8 cellular contexts compared by ENCODE assay signal in genomic region chr15:54082836-54083492, GRCh38.
DNase-seq lines count a peak whose midpoint lies in the region; ATAC-seq and TF ChIP-seq lines count a peak whose summit lies in the region.

No MANE protein-coding gene starts in this region.

- H3K4me2 ChIP-seq in GM23248 (ENCODE audit: unreplicated experiment), result no peak overlapping the region

- no peaks in the 10 kb centered on the region for H4K20me1 ChIP-seq in GM23248 (ENCODE audit: insufficient read depth)

- in situ Hi-C loops in GM23248 (cut with MboI) (no loop called here), SK-MEL-5 (cut with HindIII; ENCODE audit: low pct_unique_long_range_greater_than_20kb, low sequenced_read_pairs) (no loop called here)

- no peak overlapping the region for H3K27ac Mint-ChIP-seq in Calu3 (ENCODE audit: unreplicated experiment)

- DNase-seq in Calu3 (peak; percentile 20), GM23248 (peak; percentile 10), SK-MEL-5 (ENCODE audit: low read depth, low spot score) (peak; percentile 47), iPS-NIHi7 (ENCODE audit: extremely low spot score) (peak; percentile 70)
- DNase-seq in activated naive CD4-positive, alpha-beta T cell (lab: John Stamatoyannopoulos, UW), result no peak

- intact Hi-C loops in Calu3 (cut with micrococcal nuclease; ENCODE audit: unreplicated experiment), result loop anchor here (2.0 to 10.0 kb wide), 3 partner anchors 192 to 1086 kb away; no protein-coding TSS in a partner anchor

- no peaks in the 10 kb centered on the region for H3K4me1 Mint-ChIP-seq in Calu3 (ENCODE audit: low read depth, unreplicated experiment)

- no peaks in the 10 kb centered on the region for H3K9me2 ChIP-seq in GM23248 (ENCODE audit: insufficient read depth)

- H3K36me3 Mint-ChIP-seq in Calu3 (ENCODE audit: insufficient read depth, unreplicated experiment), result no peaks in the 10 kb centered on the region

- H3K9me3 Mint-ChIP-seq in Calu3 (ENCODE audit: low read depth, unreplicated experiment), result peaks cover 5% of the 10 kb centered on the region

- no peak overlapping the region for H3K27ac ChIP-seq in GM23248

- ATAC-seq in GM21723 (IDR thresholded peaks at IDR 0.05; ENCODE audit: unreplicated experiment) (no peak), GM21717 (IDR thresholded peaks at IDR 0.05; ENCODE audit: unreplicated experiment) (no peak), GM18870 (IDR thresholded peaks at IDR 0.05; ENCODE audit: unreplicated experiment) (no peak)

- TF ChIP-seq CTCF in Calu3 (IDR thresholded peaks at IDR 0.05; ENCODE audit: unreplicated experiment), result peak; percentile 87

- H3K9ac ChIP-seq in GM23248, result no peak overlapping the region

- no peaks in the 10 kb centered on the region for H3K36me3 ChIP-seq in GM23248 (ENCODE audit: low read depth)

- H3K27me3 Mint-ChIP-seq in Calu3 (ENCODE audit: unreplicated experiment), result no peaks in the 10 kb centered on the region

- no peaks in the 10 kb centered on the region for H3K9me3 ChIP-seq in GM23248 (ENCODE audit: low read depth)

- WGBS in GM23248 (ENCODE audit: low coverage in 1 of 2, low lambda C conversion rate in 2 of 2, missing lambda C conversion rate in 2 of 2), 2 experiments, result 7 to 8% methylated on average over 7 of the region's 7 CpGs

- CTCF ChIA-PET in Calu3 (lab: Charles Lee), result interaction anchor here (1.0 kb wide), 1 partner anchor 12 kb away, joined by 5 read pairs; no protein-coding TSS in a partner anchor

- H3K27me3 ChIP-seq in GM23248 (replicated peaks; ENCODE audit: insufficient read depth), result no peaks in the 10 kb centered on the region

- no peaks in the 10 kb centered on the region for H3F3A ChIP-seq in GM23248 (ENCODE audit: insufficient read depth)

- no peaks in the 10 kb centered on the region for H3K4me1 ChIP-seq in GM23248 (ENCODE audit: insufficient read depth)

- H3K4me3 ChIP-seq in GM23248, result no peak overlapping the region

- no peak overlapping the region for H2AFZ ChIP-seq in GM23248

- no TSS peak for BruUV-seq in Calu3 (replicated peaks; lab: Mats Ljungman, UMichigan)

- no peaks in the 10 kb centered on the region for H3K79me2 ChIP-seq in GM23248 (ENCODE audit: insufficient read depth)

- no peak overlapping the region for H3K4me3 Mint-ChIP-seq in Calu3 (ENCODE audit: low read depth, unreplicated experiment)

Comparison
In these comparisons a context has a peak if more than half of its experiments do, and no peak if none do; other contexts are left out.
1. DNase-seq: peak in Calu3 (single experiment), GM23248 (single experiment), SK-MEL-5 (single experiment) and iPS-NIHi7 (single experiment); none in activated naive CD4-positive, alpha-beta T cell (0 of 4).